10 cellular contexts compared by ENCODE assay signal in genomic region chr2:118221952-118222594, GRCh38.
DNase-seq lines count a peak whose midpoint lies in the region; ATAC-seq and TF ChIP-seq lines count a peak whose summit lies in the region.
"Had no signal": no experiment of that assay in that cellular context is flagged by ENCODE, and none has a peak within 500 bp of the region (broad histone marks: within the 10 kb centered on the region; RNA-seq: fewer than 3 reads in every experiment).

No MANE protein-coding gene starts in this region.

- 0 to 3% methylated on average over 3 to 5 of the region's 5 CpGs for WGBS in gastroesophageal sphincter (ENCODE audit: low coverage in 1 of 2), 2 donors

- peaks cover 51% of the 10 kb centered on the region for H3K27me3 Mint-ChIP-seq in activated CD4-positive, alpha-beta memory T cell treated with anti-CD3 and anti-CD28 coated beads for 36 hours

- peak; percentile 69 for DNase-seq in DMS114 treated with DMSO at 0.1 percent for 48 hours (lab: John Stamatoyannopoulos, UW; ENCODE audit: unreplicated experiment)
- DNase-seq in GM19238 (ENCODE audit: insufficient read length, low spot score): peak; percentile 35
- DNase-seq in NCI-H345 treated with DMSO at 0.1 percent for 48 hours (lab: John Stamatoyannopoulos, UW; ENCODE audit: unreplicated experiment): peak; percentile 32
- peak; percentile 26 for DNase-seq in activated CD4-positive, alpha-beta memory T cell treated with anti-CD3 and anti-CD28 coated beads for 36 hours
- peak; percentile 89 for DNase-seq in pons (ENCODE audit: low spot score)
- DNase-seq in cerebellar nuclear complex (lab: John Stamatoyannopoulos, UW): no peak

- H3K27ac Mint-ChIP-seq in activated CD4-positive, alpha-beta memory T cell treated with anti-CD3 and anti-CD28 coated beads for 36 hours: no peak overlapping the region
- H3K27ac Mint-ChIP-seq: activated naive CD4-positive, alpha-beta T cell treated with anti-CD3 and anti-CD28 coated beads, Interleukin-2, amount 50 U/mL, for 24 hours; stimulated activated naive CD8-positive, alpha-beta T cell treated with anti-CD3 and anti-CD28 coated beads, Interleukin-15, Interleukin-2, amounts not matched to agents 100 ng/mL and 50 ng/mL, for 24 hours had no signal

- no peaks in the 10 kb centered on the region for H3K9me3 ChIP-seq in gastroesophageal sphincter

- intact Hi-C loops in activated CD4-positive, alpha-beta memory T cell treated with anti-CD3 and anti-CD28 coated beads for 36 hours (cut with micrococcal nuclease): loop anchor here (1.0 to 10.0 kb wide), 4 partner anchors 19 to 633 kb away; no protein-coding TSS in a partner anchor

- CTCF ChIA-PET in activated CD4-positive, alpha-beta memory T cell treated with anti-CD3 and anti-CD28 coated beads for 36 hours (lab: Charles Lee): interaction anchor here (0.7 to 4.0 kb wide), 15 partner anchors 8 to 660 kb away, joined by 3 to 58 read pairs (median 3); no protein-coding TSS in a partner anchor

- ATAC-seq in HG03342 (IDR thresholded peaks at IDR 0.05; ENCODE audit: unreplicated experiment): peak; percentile 38
- no peak for ATAC-seq in gastroesophageal sphincter

- TF ChIP-seq CTCF in gastroesophageal sphincter (IDR thresholded peaks at IDR 0.05): peak; percentile 22 to 60 (median 41)

- TF ChIP-seq POLR2A in gastroesophageal sphincter (IDR thresholded peaks at IDR 0.05): no peak

- H3K27me3 ChIP-seq in gastroesophageal sphincter: peaks cover 89% of the 10 kb centered on the region

- no peak overlapping the region for H3K4me3 Mint-ChIP-seq in activated CD4-positive, alpha-beta memory T cell treated with anti-CD3 and anti-CD28 coated beads for 36 hours

- H3K27ac ChIP-seq in gastroesophageal sphincter: no peak overlapping the region

- POLR2A ChIA-PET in activated CD4-positive, alpha-beta memory T cell treated with anti-CD3 and anti-CD28 coated beads for 36 hours (lab: Charles Lee): no interaction called here

- H3K4me1 ChIP-seq in gastroesophageal sphincter: peaks cover 0 to 21% (median 10%) of the 10 kb centered on the region in 3 donors

- H3K36me3 ChIP-seq in gastroesophageal sphincter: no peaks in the 10 kb centered on the region

- H3K4me1 Mint-ChIP-seq in activated CD4-positive, alpha-beta memory T cell treated with anti-CD3 and anti-CD28 coated beads for 36 hours (ENCODE audit: low read depth): peaks cover 10% of the 10 kb centered on the region

- no peaks in the 10 kb centered on the region for H3K36me3 Mint-ChIP-seq in activated CD4-positive, alpha-beta memory T cell treated with anti-CD3 and anti-CD28 coated beads for 36 hours
- H3K36me3 Mint-ChIP-seq: activated naive CD4-positive, alpha-beta T cell treated with anti-CD3 and anti-CD28 coated beads, Interleukin-2, amount 50 U/mL, for 24 hours had no signal

- no peak overlapping the region for H3K4me3 ChIP-seq in gastroesophageal sphincter

- TF ChIP-seq EP300 in gastroesophageal sphincter (IDR thresholded peaks at IDR 0.05): no peak

- H3K9me3 Mint-ChIP-seq in activated CD4-positive, alpha-beta memory T cell treated with anti-CD3 and anti-CD28 coated beads for 36 hours: no peaks in the 10 kb centered on the region
- H3K9me3 Mint-ChIP-seq: activated naive CD4-positive, alpha-beta T cell treated with anti-CD3 and anti-CD28 coated beads, Interleukin-2, amount 50 U/mL, for 24 hours; stimulated activated naive CD8-positive, alpha-beta T cell treated with anti-CD3 and anti-CD28 coated beads, Interleukin-15, Interleukin-2, amounts not matched to agents 100 ng/mL and 50 ng/mL, for 24 hours had no signal

Comparison
In these comparisons a context has a peak if more than half of its experiments do, and no peak if none do; other contexts are left out.
1. DNase-seq: peak in DMS114 treated with DMSO at 0.1 percent for 48 hours (single experiment), GM19238 (single experiment), NCI-H345 treated with DMSO at 0.1 percent for 48 hours (single experiment), activated CD4-positive, alpha-beta memory T cell treated with anti-CD3 and anti-CD28 coated beads for 36 hours (single experiment) and pons (single experiment); none in cerebellar nuclear complex (0 of 2).